In genomic region chr4:1047976-1048780, GRCh38 we compare ENCODE assay signal across 15 cellular contexts. TPM values are rescaled to one million over a fixed set of nuclear protein-coding genes. Genes with fewer than 3 reads are reported as not detected.
DNase-seq lines count a peak whose midpoint lies in the region; ATAC-seq and TF ChIP-seq lines count a peak whose summit lies in the region.
"Had no signal": no experiment of that assay in that cellular context is flagged by ENCODE, and none has a peak within 500 bp of the region (broad histone marks: within the 10 kb centered on the region; RNA-seq: fewer than 3 reads in every experiment).

No MANE protein-coding gene starts in this region.

- H3K4me1 Mint-ChIP-seq in GM23338 = peaks cover 9% of the 10 kb centered on the region
- H3K4me1 Mint-ChIP-seq in activated T-cell treated with anti-CD3 and anti-CD28 coated beads, Interleukin-2, amount 50 U/mL, for 24 hours (ENCODE audit: low read depth) = peaks cover 9% of the 10 kb centered on the region

- H3K4me2 ChIP-seq in GM23338 (no peak overlapping the region), skeletal muscle satellite cell (ENCODE audit: low read length) (peak overlapping the region; percentile 56)
- H3K4me2 ChIP-seq: KMS-11 had no signal

- H3K4me1 ChIP-seq in GM23338 (ENCODE audit: insufficient read depth) (no peaks in the 10 kb centered on the region), skeletal muscle satellite cell (ENCODE audit: control insufficient read depth, insufficient read depth, low read length) (peaks cover 52% of the 10 kb centered on the region)

- H3K9me3 Mint-ChIP-seq in GM23338 = peaks cover 3% of the 10 kb centered on the region; the same call in 2 of the 3 replicates
- H3K9me3 Mint-ChIP-seq in activated T-cell treated with anti-CD3 and anti-CD28 coated beads, Interleukin-2, amount 50 U/mL, for 24 hours = peaks cover 3% of the 10 kb centered on the region
- H3K9me3 Mint-ChIP-seq: CD8-positive, alpha-beta memory T cell had no signal

- no peak overlapping the region for H3K9ac ChIP-seq in skeletal muscle satellite cell (ENCODE audit: low read depth, low read length)
- H3K9ac ChIP-seq: KMS-11 had no signal

- no peaks in the 10 kb centered on the region for H3K9me2 ChIP-seq in GM23338 (ENCODE audit: insufficient read depth)

- H3K36me3 Mint-ChIP-seq in GM23338 (ENCODE audit: low read depth) = peaks cover 3% of the 10 kb centered on the region; the same call in 1 of the 3 replicates
- no peaks in the 10 kb centered on the region for H3K36me3 Mint-ChIP-seq in activated T-cell treated with anti-CD3 and anti-CD28 coated beads, Interleukin-2, amount 50 U/mL, for 24 hours (ENCODE audit: low read depth)
- H3K36me3 Mint-ChIP-seq: CD8-positive, alpha-beta memory T cell had no signal

- H4K20me1 ChIP-seq in GM23338 (replicated peaks; ENCODE audit: insufficient read depth) = no peaks in the 10 kb centered on the region

- peaks cover 12% of the 10 kb centered on the region for H3K27me3 Mint-ChIP-seq in GM23338 (ENCODE audit: insufficient read depth, low read depth, poor library complexity)
- peaks cover 61% of the 10 kb centered on the region for H3K27me3 Mint-ChIP-seq in activated T-cell treated with anti-CD3 and anti-CD28 coated beads, Interleukin-2, amount 50 U/mL, for 24 hours

- H3K9me3 ChIP-seq in skeletal muscle satellite cell (replicated peaks; ENCODE audit: low read length) = no peaks in the 10 kb centered on the region

- H3K4me3 Mint-ChIP-seq in GM23338 = no peak overlapping the region
- no peak overlapping the region for H3K4me3 Mint-ChIP-seq in activated T-cell treated with anti-CD3 and anti-CD28 coated beads, Interleukin-2, amount 50 U/mL, for 24 hours
- H3K4me3 Mint-ChIP-seq: CD8-positive, alpha-beta memory T cell had no signal

- no peak overlapping the region for H3K27ac Mint-ChIP-seq in GM23338
- H3K27ac Mint-ChIP-seq in activated T-cell treated with anti-CD3 and anti-CD28 coated beads, Interleukin-2, amount 50 U/mL, for 24 hours = no peak overlapping the region

- H3K27ac ChIP-seq in GM23338 (ENCODE audit: low read depth) (no peak overlapping the region), layer of hippocampus (ENCODE audit: low read depth, low read length) (peak overlapping the region; percentile 18)
- H3K27ac ChIP-seq: KMS-11 had no signal

- no peak for TF ChIP-seq CTCF in GM23338 (conservative IDR thresholded peaks at IDR 0.05; ENCODE audit: low read depth in 2 of 2)

- H3K27me3 ChIP-seq in GM23338 (ENCODE audit: insufficient read depth) (no peaks in the 10 kb centered on the region), layer of hippocampus (ENCODE audit: control insufficient read depth, insufficient read depth, low read length) (peaks cover 7% of the 10 kb centered on the region), skeletal muscle satellite cell (ENCODE audit: control insufficient read depth, insufficient read depth, low read length) (peaks cover 41% of the 10 kb centered on the region)

- no peak overlapping the region for H2AFZ ChIP-seq in GM23338

- H3K4me3 ChIP-seq in GM23338 = no peak overlapping the region
- no peak overlapping the region for H3K4me3 ChIP-seq in skeletal muscle satellite cell (ENCODE audit: low read length)

- DNase-seq in GM23338 (ENCODE audit: low spot score) (peak; percentile 9), kidney tubule cell (ENCODE audit: low spot score) (no peak), middle frontal gyrus (ENCODE audit: extremely low spot score, low spot score) (no peak)
- DNase-seq in activated T-cell treated with anti-CD3 and anti-CD28 coated beads, Interleukin-2, amount 50 U/mL, for 24 hours = peak; percentile 20
- DNase-seq: activated naive CD4-positive, alpha-beta T cell treated with Interleukin-2 at 50 U/mL for 16 hours; caudate nucleus; GDM1; NCI-H146; stimulated activated naive CD4-positive, alpha-beta T cell treated with Interleukin-2 at 50 U/mL for 16 hours had no signal

- ATAC-seq in GM23338 = no peak
- ATAC-seq in HG03025 (IDR thresholded peaks at IDR 0.05; ENCODE audit: low FRiP score, unreplicated experiment) = no peak

- H3K36me3 ChIP-seq in GM23338 (ENCODE audit: insufficient read depth) (no peaks in the 10 kb centered on the region), skeletal muscle satellite cell (ENCODE audit: insufficient read depth, low read length) (no peaks in the 10 kb centered on the region)

- H3F3A ChIP-seq in GM23338 (replicated peaks; ENCODE audit: low read depth) = no peaks in the 10 kb centered on the region

- H3K79me2 ChIP-seq in GM23338 (replicated peaks; ENCODE audit: insufficient read depth) = no peaks in the 10 kb centered on the region

TF ChIP-seq in GM23338, 12 proteins besides CTCF, POLR2A, EP300 and RAD21:
- no peak for TF ChIP-seq EZH2phosphoT487 (IDR thresholded peaks at IDR 0.05; ENCODE audit: unreplicated experiment)
- no peak for TF ChIP-seq CREB1 (CRISPR knock-in tag; IDR thresholded peaks at IDR 0.05; ENCODE audit: low read depth)
- TF ChIP-seq, protein P1, sequence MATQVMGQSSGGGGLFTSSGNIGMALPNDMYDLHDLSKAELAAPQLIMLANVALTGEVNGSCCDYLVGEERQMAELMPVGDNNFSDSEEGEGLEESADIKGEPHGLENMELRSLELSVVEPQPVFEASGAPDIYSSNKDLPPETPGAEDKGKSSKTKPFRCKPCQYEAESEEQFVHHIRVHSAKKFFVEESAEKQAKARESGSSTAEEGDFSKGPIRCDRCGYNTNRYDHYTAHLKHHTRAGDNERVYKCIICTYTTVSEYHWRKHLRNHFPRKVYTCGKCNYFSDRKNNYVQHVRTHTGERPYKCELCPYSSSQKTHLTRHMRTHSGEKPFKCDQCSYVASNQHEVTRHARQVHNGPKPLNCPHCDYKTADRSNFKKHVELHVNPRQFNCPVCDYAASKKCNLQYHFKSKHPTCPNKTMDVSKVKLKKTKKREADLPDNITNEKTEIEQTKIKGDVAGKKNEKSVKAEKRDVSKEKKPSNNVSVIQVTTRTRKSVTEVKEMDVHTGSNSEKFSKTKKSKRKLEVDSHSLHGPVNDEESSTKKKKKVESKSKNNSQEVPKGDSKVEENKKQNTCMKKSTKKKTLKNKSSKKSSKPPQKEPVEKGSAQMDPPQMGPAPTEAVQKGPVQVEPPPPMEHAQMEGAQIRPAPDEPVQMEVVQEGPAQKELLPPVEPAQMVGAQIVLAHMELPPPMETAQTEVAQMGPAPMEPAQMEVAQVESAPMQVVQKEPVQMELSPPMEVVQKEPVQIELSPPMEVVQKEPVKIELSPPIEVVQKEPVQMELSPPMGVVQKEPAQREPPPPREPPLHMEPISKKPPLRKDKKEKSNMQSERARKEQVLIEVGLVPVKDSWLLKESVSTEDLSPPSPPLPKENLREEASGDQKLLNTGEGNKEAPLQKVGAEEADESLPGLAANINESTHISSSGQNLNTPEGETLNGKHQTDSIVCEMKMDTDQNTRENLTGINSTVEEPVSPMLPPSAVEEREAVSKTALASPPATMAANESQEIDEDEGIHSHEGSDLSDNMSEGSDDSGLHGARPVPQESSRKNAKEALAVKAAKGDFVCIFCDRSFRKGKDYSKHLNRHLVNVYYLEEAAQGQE (IDR thresholded peaks at IDR 0.05; ENCODE audit: unreplicated experiment) = no peak
TF ChIP-seq in GM23338: peak in this region for 0.

RNA-seq across cellular contexts. Expression of gene FGFRL1, which starts 36.8 kb away (rescaled TPM):
- 28.6 and 35.8 TPM in 2 replicates for total RNA-seq in GM23338 (2014; rRNA removed; shearing (Covaris generic))
- polyA plus RNA-seq in GM23338 (2016; fragmentation: Nextera tagmentation; extraction: Ambion mirVana) = 7.0 and 7.3 TPM in 2 replicates
- total RNA-seq in skeletal muscle satellite cell (2012; rRNA removed) = 14.2 and 19.9 TPM in 2 replicates

RNA-seq across cellular contexts. Expression of gene SLC26A1, which starts 55.0 kb away (rescaled TPM):
- total RNA-seq in GM23338 (2014; rRNA removed; shearing (Covaris generic)) = 0.10 and 0.16 TPM in 2 replicates
- polyA plus RNA-seq in GM23338 (2016; fragmentation: Nextera tagmentation; extraction: Ambion mirVana) = 0.07 and 0.27 TPM in 2 replicates
- total RNA-seq in skeletal muscle satellite cell (2012; rRNA removed) = under 0.01 and 0.22 TPM in 2 replicates
- total RNA-seq: CD8-positive, alpha-beta memory T cell; H4 had no signal

Comparison
In these comparisons a context has a peak if more than half of its experiments do, and no peak if none do; other contexts are left out.
1. DNase-seq: peak in GM23338 (single experiment) and activated T-cell treated with anti-CD3 and anti-CD28 coated beads, Interleukin-2, amount 50 U/mL, for 24 hours (single experiment); none in kidney tubule cell (single experiment) and middle frontal gyrus (single experiment).